In the genomic region with DNA sequence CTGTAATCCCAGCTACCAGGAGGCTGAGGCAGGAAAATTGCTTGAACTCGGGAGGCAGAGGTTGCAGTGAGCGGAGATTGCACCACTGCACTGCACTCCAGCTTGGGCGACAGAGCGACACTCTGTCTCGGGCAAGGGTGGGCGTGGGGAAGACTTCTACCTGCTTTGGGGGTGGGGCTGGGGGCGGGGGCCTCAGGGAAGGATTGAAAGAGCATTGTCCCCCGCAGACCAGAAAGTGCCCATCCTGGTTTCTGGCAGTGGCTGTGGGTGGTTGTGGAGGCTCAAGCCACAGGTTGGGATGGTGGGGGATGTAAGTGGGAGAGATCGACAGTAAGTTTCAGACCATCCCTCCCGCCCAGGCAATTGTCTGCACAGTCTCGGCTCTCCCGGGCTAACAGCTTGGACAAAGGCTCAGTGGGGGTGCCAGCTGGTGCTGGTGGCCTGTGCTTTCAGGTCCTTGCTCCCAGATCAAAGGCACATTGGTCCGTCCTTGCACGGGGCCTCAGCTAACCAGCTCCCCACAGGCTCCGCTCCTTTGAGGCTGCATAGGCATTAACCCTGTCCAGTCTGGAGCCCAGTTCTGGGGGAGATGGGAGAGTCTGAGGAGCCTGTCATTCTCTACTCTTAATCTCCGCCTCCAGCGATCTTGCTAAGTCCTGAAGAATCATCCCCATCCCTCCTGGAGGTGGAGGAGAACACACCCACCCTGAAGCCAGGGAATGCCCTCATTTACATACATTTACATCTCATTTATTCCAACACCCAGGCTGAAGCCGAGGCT, we compare ENCODE assay signal across 21 cellular contexts. TPM values are rescaled to one million over a fixed set of nuclear protein-coding genes. Genes with fewer than 3 reads are reported as not detected.
DNase-seq lines count a peak whose midpoint lies in the region; ATAC-seq and TF ChIP-seq lines count a peak whose summit lies in the region.
"Had no signal": no experiment of that assay in that cellular context is flagged by ENCODE, and none has a peak within 500 bp of the region (broad histone marks: within the 10 kb centered on the region; RNA-seq: fewer than 3 reads in every experiment).

No MANE protein-coding gene starts in this region.

- H3K4me3 ChIP-seq in endodermal cell (ENCODE audit: low read length): no peak overlapping the region

- H3K4me1 Mint-ChIP-seq in endodermal cell: no peaks in the 10 kb centered on the region
- H3K4me1 Mint-ChIP-seq: activated naive CD4-positive, alpha-beta T cell treated with anti-CD3 and anti-CD28 coated beads, Interleukin-2, amount 50 U/mL, for 24 hours; natural killer cell had no signal

- H3K27ac ChIP-seq in endodermal cell (ENCODE audit: low read depth, low read length): no peak overlapping the region
- H3K27ac ChIP-seq: VCaP had no signal

- in situ Hi-C loops in G401 (cut with HindIII; ENCODE audit: low sequenced_read_pairs): no loop called here

- H3K27ac Mint-ChIP-seq in endodermal cell: no peak overlapping the region
- H3K27ac Mint-ChIP-seq: activated CD8-positive, alpha-beta T cell treated with anti-CD3 and anti-CD28 coated beads for 36 hours; activated naive CD4-positive, alpha-beta T cell treated with anti-CD3 and anti-CD28 coated beads, Interleukin-2, amount 50 U/mL, for 24 hours; activated T-cell treated with anti-CD3 and anti-CD28 coated beads, Interleukin-2, amount 50 U/mL, for 24 hours; natural killer cell; progenitor cell of endocrine pancreas had no signal

- H3K9me3 Mint-ChIP-seq in endodermal cell: no peaks in the 10 kb centered on the region
- H3K9me3 Mint-ChIP-seq: activated CD8-positive, alpha-beta T cell treated with anti-CD3 and anti-CD28 coated beads for 36 hours; activated naive CD4-positive, alpha-beta T cell treated with anti-CD3 and anti-CD28 coated beads, Interleukin-2, amount 50 U/mL, for 24 hours; activated T-cell treated with anti-CD3 and anti-CD28 coated beads, Interleukin-2, amount 50 U/mL, for 24 hours; natural killer cell had no signal

- ATAC-seq in GM18873 (IDR thresholded peaks at IDR 0.05; ENCODE audit: low FRiP score, unreplicated experiment) (no peak), GM19455 (IDR thresholded peaks at IDR 0.05; ENCODE audit: unreplicated experiment) (no peak)
- ATAC-seq: activated CD8-positive, alpha-beta T cell treated with anti-CD3 and anti-CD28 coated beads for 36 hours; natural killer cell had no signal

- H3K27me3 Mint-ChIP-seq in endodermal cell (ENCODE audit: insufficient read depth): peaks cover 9% of the 10 kb centered on the region
- H3K27me3 Mint-ChIP-seq: activated naive CD4-positive, alpha-beta T cell treated with anti-CD3 and anti-CD28 coated beads, Interleukin-2, amount 50 U/mL, for 24 hours had no signal

- peaks cover 4% of the 10 kb centered on the region for H3K4me1 ChIP-seq in endodermal cell (ENCODE audit: control insufficient read depth, insufficient read depth, low read length)

- H3K36me3 ChIP-seq in endodermal cell (ENCODE audit: control insufficient read depth, insufficient read depth, low read length): no peaks in the 10 kb centered on the region

- H3K27me3 ChIP-seq in endodermal cell (ENCODE audit: control insufficient read depth, insufficient read depth, low read length, poor library complexity, severe bottlenecking): peaks cover 20% of the 10 kb centered on the region

- no peaks in the 10 kb centered on the region for H3K9me3 ChIP-seq in endodermal cell (ENCODE audit: control insufficient read depth, low read length)

- H3K9ac ChIP-seq in endodermal cell (ENCODE audit: extremely low read depth, low read length, poor library complexity, severe bottlenecking): no peak overlapping the region

- no peaks in the 10 kb centered on the region for H3K36me3 Mint-ChIP-seq in endodermal cell (ENCODE audit: low read depth)
- H3K36me3 Mint-ChIP-seq: activated naive CD4-positive, alpha-beta T cell treated with anti-CD3 and anti-CD28 coated beads, Interleukin-2, amount 50 U/mL, for 24 hours; natural killer cell had no signal

- TF ChIP-seq CTCF in endodermal cell (conservative IDR thresholded peaks at IDR 0.05): no peak

- DNase-seq in NCI-H748 (lab: John Stamatoyannopoulos, UW; ENCODE audit: unreplicated experiment) (peak; percentile 1), NCI-H748 treated with DMSO at 0.1 percent for 48 hours (lab: John Stamatoyannopoulos, UW) (no peak), NCI-H2227 treated with DMSO at 0.1 percent for 48 hours (lab: John Stamatoyannopoulos, UW) (peak; percentile 22), endodermal cell (peak; percentile 97), posterior vena cava (ENCODE audit: low spot score) (peak; percentile 45), G401 (ENCODE audit: low spot score) (no peak)
- DNase-seq: activated CD8-positive, alpha-beta T cell treated with anti-CD3 and anti-CD28 coated beads for 36 hours; activated T-cell treated with anti-CD3 and anti-CD28 coated beads, Interleukin-2, amount 50 U/mL, for 24 hours; EL; IMR-90; mesenchymal stem cell; natural killer cell; NCI-H187 treated with DMSO at 0.1 percent for 48 hours; NCI-H510A; OCI-M1 had no signal

- H3K4me3 Mint-ChIP-seq in endodermal cell: no peak overlapping the region
- H3K4me3 Mint-ChIP-seq: activated CD8-positive, alpha-beta T cell treated with anti-CD3 and anti-CD28 coated beads for 36 hours; activated naive CD4-positive, alpha-beta T cell treated with anti-CD3 and anti-CD28 coated beads, Interleukin-2, amount 50 U/mL, for 24 hours; activated T-cell treated with anti-CD3 and anti-CD28 coated beads, Interleukin-2, amount 50 U/mL, for 24 hours; natural killer cell had no signal

- WGBS in endodermal cell (ENCODE audit: insufficient coverage in 1 of 2, insufficient read length in 1 of 2), 2 experiments: 39 to 49% methylated on average over 5 to 18 of the region's 18 CpGs

- intact Hi-C loops in posterior vena cava (cut with DNase I): no loop called here

RNA-seq across cellular contexts. Expression of gene SCN5A, which starts 8.6 kb away (rescaled TPM):
- total RNA-seq in endodermal cell (1 to 10 TPM; 4.5 to 5.6 TPM), posterior vena cava (1 to 10 TPM in 1 of 2 donors, under 1 TPM in 1; 0.32 to 1.4 TPM)
- polyA plus RNA-seq in endodermal cell (2013, experiment 1 of 2): 0.85 TPM
- polyA plus RNA-seq in endodermal cell (2013, experiment 2 of 2): 0.66 TPM
- total RNA-seq in G401 (2014; rRNA removed; shearing (Covaris generic)): 0.24 TPM in 1 of 2 replicates, not detected in the other
- total RNA-seq: T-helper 1 cell treated with Interleukin-12 subunit alpha and Interleukin-12 subunit beta and Interleukin-4 antibody, amounts not matched to agents 30 ng/mL and 1 ng/mL, for 36 hours had no signal

Comparison
In these comparisons a context has a peak if more than half of its experiments do, and no peak if none do; other contexts are left out.
1. DNase-seq: peak in NCI-H748 (single experiment), NCI-H2227 treated with DMSO at 0.1 percent for 48 hours (single experiment), endodermal cell (single experiment) and posterior vena cava (single experiment); none in NCI-H748 treated with DMSO at 0.1 percent for 48 hours (single experiment) and G401 (single experiment).